In genomic region chr10:132835848-132836233, GRCh38 we compare ENCODE assay signal across 1 cellular context.
TF ChIP-seq lines count a peak whose summit lies in the region.

No MANE protein-coding gene starts in this region.

TF ChIP-seq in H1, 55 proteins besides CTCF, POLR2A, EP300 and RAD21:
- 0 out of 2 replicates have a peak, but pooled peaks have one; percentile 21 for TF ChIP-seq EGR1 (IDR thresholded peaks at IDR 0.05; ENCODE audit: borderline replicate concordance, low read depth, low read length)
- no peak for TF ChIP-seq GABPA (IDR thresholded peaks at IDR 0.05; ENCODE audit: borderline replicate concordance, insufficient read depth, low read length)
